14 cellular contexts compared by ENCODE assay signal in genomic region chr16:68081796-68082567, GRCh38. TPM values are rescaled to one million over a fixed set of nuclear protein-coding genes. Genes with fewer than 3 reads are reported as not detected.
DNase-seq lines count a peak whose midpoint lies in the region; ATAC-seq and FAIRE-seq lines count a peak whose summit lies in the region.
"Had no signal": no experiment of that assay in that cellular context is flagged by ENCODE, and none has a peak within 500 bp of the region (broad histone marks: within the 10 kb centered on the region; RNA-seq: fewer than 3 reads in every experiment).

No MANE protein-coding gene starts in this region.

- H3K27me3 Mint-ChIP-seq in CD4-positive, CD25-positive, alpha-beta regulatory T cell = no peaks in the 10 kb centered on the region
- H3K27me3 Mint-ChIP-seq in central memory CD8-positive, alpha-beta T cell = no peaks in the 10 kb centered on the region

- no peaks in the 10 kb centered on the region for H3K27me3 ChIP-seq in CD4-positive, CD25-positive, alpha-beta regulatory T cell (ENCODE audit: control insufficient read depth, insufficient read depth, low read length)
- H3K27me3 ChIP-seq: brain microvascular endothelial cell, ovary had no signal

- no peak for DNase-seq in CD4-positive, CD25-positive, alpha-beta regulatory T cell
- no peak for DNase-seq in central memory CD8-positive, alpha-beta T cell (ENCODE audit: low spot score in 2 of 2)
- DNase-seq in posterior vena cava (ENCODE audit: low spot score) = peak; percentile 42
- DNase-seq in urothelium cell line (ENCODE audit: low spot score) = no peak
- no peak for DNase-seq in HuH-7.5 (ENCODE audit: low spot score)
- no peak for DNase-seq in SHP77 (lab: John Stamatoyannopoulos, UW)
- DNase-seq: brain microvascular endothelial cell, Kasumi-1, NCI-H2227 treated with DMSO at 0.1 percent for 48 hours, ovary, SHP77 treated with DMSO at 0.1 percent for 48 hours had no signal

- H3K4me3 ChIP-seq in CD4-positive, CD25-positive, alpha-beta regulatory T cell (ENCODE audit: low read depth, low read length) = peak overlapping the region; percentile 10
- H3K4me3 ChIP-seq: ovary had no signal

- no peak for FAIRE-seq in urothelium cell line (lab: Jason Lieb, UNC)

- intact Hi-C loops in posterior vena cava (cut with DNase I) = loop anchor here in 1 of 2 donors (10.0 kb wide), 1 partner anchor 143 kb away; no protein-coding TSS in a partner anchor

- H3K27ac Mint-ChIP-seq in CD4-positive, CD25-positive, alpha-beta regulatory T cell = peak overlapping the region; percentile 87 to 97 (median 88)
- H3K27ac Mint-ChIP-seq in central memory CD8-positive, alpha-beta T cell (ENCODE audit: low read depth) = peak overlapping the region; percentile 55

- H3K36me3 ChIP-seq in CD4-positive, CD25-positive, alpha-beta regulatory T cell (ENCODE audit: control insufficient read depth, insufficient read depth, low read length) = no peaks in the 10 kb centered on the region
- H3K36me3 ChIP-seq in KOPT-K1 (ENCODE audit: insufficient read depth, low read length) = peaks cover 7% of the 10 kb centered on the region; the same call in 1 of the 2 replicates
- H3K36me3 ChIP-seq: ovary had no signal

- peak overlapping the region; percentile 56 for H3K27ac ChIP-seq in CD4-positive, CD25-positive, alpha-beta regulatory T cell (ENCODE audit: insufficient read depth, low read length, poor library complexity, severe bottlenecking)
- H3K27ac ChIP-seq in KOPT-K1 (ENCODE audit: low read depth, low read length, poor library complexity, severe bottlenecking) = peak overlapping the region; percentile 93
- H3K27ac ChIP-seq: brain microvascular endothelial cell, ovary had no signal

- peaks cover 10 to 77% (median 63%) of the 10 kb centered on the region in 4 donors for H3K4me1 Mint-ChIP-seq in CD4-positive, CD25-positive, alpha-beta regulatory T cell
- peaks cover 73% of the 10 kb centered on the region for H3K4me1 Mint-ChIP-seq in central memory CD8-positive, alpha-beta T cell

- no peak for ATAC-seq in CD4-positive, CD25-positive, alpha-beta regulatory T cell (ENCODE audit: low read depth in 2 of 2)
- no peak for ATAC-seq in central memory CD8-positive, alpha-beta T cell (replicated peaks; ENCODE audit: extremely low read depth, poor library complexity, severe bottlenecking)
- ATAC-seq in GM18517 (IDR thresholded peaks at IDR 0.05; ENCODE audit: unreplicated experiment) = no peak
- ATAC-seq: esophagus mucosa had no signal

- H3K4me3 Mint-ChIP-seq in CD4-positive, CD25-positive, alpha-beta regulatory T cell = peak overlapping the region; percentile 32 to 90 (median 70)
- H3K4me3 Mint-ChIP-seq in central memory CD8-positive, alpha-beta T cell = peak overlapping the region; percentile 26

- H3K9me3 ChIP-seq in CD4-positive, CD25-positive, alpha-beta regulatory T cell (ENCODE audit: control insufficient read depth in 2 of 2, low read length in 2 of 2) = no peaks in the 10 kb centered on the region
- H3K9me3 ChIP-seq in KOPT-K1 (ENCODE audit: insufficient read depth, low read length, poor library complexity, severe bottlenecking) = no peaks in the 10 kb centered on the region
- H3K9me3 ChIP-seq: ovary had no signal

- peaks cover 84% of the 10 kb centered on the region for H3K4me1 ChIP-seq in CD4-positive, CD25-positive, alpha-beta regulatory T cell (ENCODE audit: control insufficient read depth, insufficient read depth, low read length, poor library complexity, severe bottlenecking)

- no peaks in the 10 kb centered on the region for H3K9me3 Mint-ChIP-seq in CD4-positive, CD25-positive, alpha-beta regulatory T cell
- no peaks in the 10 kb centered on the region for H3K9me3 Mint-ChIP-seq in central memory CD8-positive, alpha-beta T cell

- H3K36me3 Mint-ChIP-seq in CD4-positive, CD25-positive, alpha-beta regulatory T cell = peaks cover 4% of the 10 kb centered on the region
- H3K36me3 Mint-ChIP-seq in central memory CD8-positive, alpha-beta T cell (ENCODE audit: insufficient read depth) = peaks cover 7% of the 10 kb centered on the region

RNA-seq across cellular contexts. Expression of gene NFATC3, which starts 3.2 kb away (rescaled TPM):
- 115 TPM for total RNA-seq in CD4-positive, CD25-positive, alpha-beta regulatory T cell
- 10 to 100 TPM; 52.0 to 67.5 (median 56.6) TPM for polyA plus RNA-seq in CD4-positive, CD25-positive, alpha-beta regulatory T cell
- total RNA-seq in posterior vena cava = 10 to 100 TPM; 28.0 to 30.8 TPM

RNA-seq across cellular contexts. Expression of gene DUS2, which starts 58.9 kb away (rescaled TPM):
- total RNA-seq in CD4-positive, CD25-positive, alpha-beta regulatory T cell = 15.2 TPM
- 10 to 100 TPM in 2 of 4 donors, 1 to 10 TPM in 2; 7.7 to 11.5 (median 10.3) TPM for polyA plus RNA-seq in CD4-positive, CD25-positive, alpha-beta regulatory T cell
- total RNA-seq in posterior vena cava = 10 to 100 TPM in 1 of 2 donors, 1 to 10 TPM in 1; 6.6 to 11.6 TPM

RNA-seq across cellular contexts. Expression of gene DDX28, which starts 59.0 kb away (rescaled TPM):
- total RNA-seq in CD4-positive, CD25-positive, alpha-beta regulatory T cell = 14.9 TPM
- 10 to 100 TPM; 48.0 to 68.2 (median 63.9) TPM for polyA plus RNA-seq in CD4-positive, CD25-positive, alpha-beta regulatory T cell
- total RNA-seq in posterior vena cava = 1 to 10 TPM; 5.4 to 5.8 TPM
